ENCODE assay signal across 20 cellular contexts in genomic region chr1:150505431-150505830, GRCh38. TPM values are rescaled to one million over a fixed set of nuclear protein-coding genes. Genes with fewer than 3 reads are reported as not detected.
"Had no signal": no experiment of that assay in that cellular context is flagged by ENCODE, and none has a peak within 500 bp of the region (broad histone marks: within the 10 kb centered on the region; RNA-seq: fewer than 3 reads in every experiment).

No MANE protein-coding gene starts in this region.

- H3K4me1 Mint-ChIP-seq: activated B cell treated with CpG ODN at 0.5 μM for 24 hours, immature natural killer cell had no signal

- H3K27ac Mint-ChIP-seq: activated B cell treated with CpG ODN at 0.5 μM for 24 hours; activated CD8-positive, alpha-beta T cell treated with anti-CD3 and anti-CD28 coated beads for 36 hours; activated naive CD4-positive, alpha-beta T cell treated with anti-CD3 and anti-CD28 coated beads, Interleukin-2, amount 10 ng/mL, durations not matched to agents 7 days and 5 days had no signal

- H3K9me3 Mint-ChIP-seq: activated B cell treated with CpG ODN at 0.5 μM for 24 hours; activated CD8-positive, alpha-beta T cell treated with anti-CD3 and anti-CD28 coated beads for 36 hours; activated naive CD4-positive, alpha-beta T cell treated with anti-CD3 and anti-CD28 coated beads, Interleukin-2, amount 10 ng/mL, durations not matched to agents 7 days and 5 days; activated T-cell treated with anti-CD3 and anti-CD28 coated beads, Interleukin-2, amount 50 U/mL, for 24 hours; immature natural killer cell; naive thymus-derived CD8-positive, alpha-beta T cell; type B pancreatic cell had no signal

- DNase-seq: activated B cell treated with CpG ODN at 0.5 μM for 24 hours; activated CD4-positive, alpha-beta T cell treated with anti-CD3 and anti-CD28 coated beads for 48 hours; activated CD8-positive, alpha-beta T cell treated with anti-CD3 and anti-CD28 coated beads for 36 hours; activated naive CD4-positive, alpha-beta T cell treated with anti-CD3 and anti-CD28 coated beads, Interleukin-2, amount 10 ng/mL, durations not matched to agents 7 days and 5 days; activated T-cell treated with anti-CD3 and anti-CD28 coated beads, Interleukin-2, amount 50 U/mL, for 24 hours; adrenal gland; caudate nucleus; heart right ventricle; immature natural killer cell; mesendoderm; naive thymus-derived CD8-positive, alpha-beta T cell; occipital lobe; psoas muscle; SK-N-SH; small intestine; stimulated activated CD4-positive, alpha-beta T cell treated with anti-CD3 and anti-CD28 coated beads, Interleukin-4, amount 100 ng/mL, for 1 hour; testis had no signal

- ATAC-seq: activated CD8-positive, alpha-beta T cell treated with anti-CD3 and anti-CD28 coated beads for 36 hours; esophagus mucosa; heart right ventricle; naive thymus-derived CD8-positive, alpha-beta T cell; psoas muscle had no signal

- H3K27me3 ChIP-seq: adrenal gland, heart right ventricle, right lobe of liver, testis had no signal

- H3K4me1 ChIP-seq: psoas muscle, right lobe of liver had no signal

- H3K4me3 ChIP-seq: adrenal gland, heart right ventricle, psoas muscle, right lobe of liver, testis had no signal

- H3K4me3 Mint-ChIP-seq: activated B cell treated with CpG ODN at 0.5 μM for 24 hours; activated CD8-positive, alpha-beta T cell treated with anti-CD3 and anti-CD28 coated beads for 36 hours; activated naive CD4-positive, alpha-beta T cell treated with anti-CD3 and anti-CD28 coated beads, Interleukin-2, amount 10 ng/mL, durations not matched to agents 7 days and 5 days; activated T-cell treated with anti-CD3 and anti-CD28 coated beads, Interleukin-2, amount 50 U/mL, for 24 hours; immature natural killer cell; naive thymus-derived CD8-positive, alpha-beta T cell; type B pancreatic cell had no signal

- H3K27ac ChIP-seq: adrenal gland, heart right ventricle, psoas muscle, right lobe of liver, testis had no signal

- H3K27me3 Mint-ChIP-seq: activated B cell treated with CpG ODN at 0.5 μM for 24 hours; activated CD8-positive, alpha-beta T cell treated with anti-CD3 and anti-CD28 coated beads for 36 hours; activated naive CD4-positive, alpha-beta T cell treated with anti-CD3 and anti-CD28 coated beads, Interleukin-2, amount 10 ng/mL, durations not matched to agents 7 days and 5 days; activated T-cell treated with anti-CD3 and anti-CD28 coated beads, Interleukin-2, amount 50 U/mL, for 24 hours; naive thymus-derived CD8-positive, alpha-beta T cell; type B pancreatic cell had no signal

- H3K9me3 ChIP-seq: adrenal gland, heart right ventricle, psoas muscle, right lobe of liver, SK-N-SH, testis had no signal

RNA-seq across cellular contexts. Expression of gene ECM1, which starts 2.5 kb away (rescaled TPM):
- polyA plus RNA-seq: immature natural killer cell had no signal

RNA-seq across cellular contexts. Expression of gene FALEC, which starts 10.1 kb away (rescaled TPM):
- total RNA-seq: activated CD8-positive, alpha-beta T cell treated with anti-CD3 and anti-CD28 coated beads for 36 hours; psoas muscle; right lobe of liver had no signal
- polyA plus RNA-seq: heart right ventricle, immature natural killer cell had no signal

RNA-seq across cellular contexts. Expression of gene ADAMTSL4, which starts 43.8 kb away (rescaled TPM):
- polyA plus RNA-seq: immature natural killer cell had no signal
